ENCODE assay signal across 32 cellular contexts in genomic region chr11:76878014-76878413, GRCh38.
"Had no signal": no experiment of that assay in that cellular context is flagged by ENCODE, and none has a peak within 500 bp of the region (broad histone marks: within the 10 kb centered on the region; RNA-seq: fewer than 3 reads in every experiment).

No MANE protein-coding gene starts in this region.

- ATAC-seq: activated naive CD4-positive, alpha-beta T cell treated with anti-CD3 and anti-CD28 coated beads, Interleukin-2, amount 50 U/mL, for 72 hours; activated naive CD8-positive, alpha-beta T cell treated with anti-CD3 and anti-CD28 coated beads, Interleukin-2, amount 50 U/mL, for 24 hours; activated T-cell treated with anti-CD3 and anti-CD28 coated beads, Interleukin-2, amount 50 U/mL, for 4 hours; activated T-cell treated with anti-CD3 and anti-CD28 coated beads, Interleukin-2, amount 50 U/mL, for 72 hours; activated T-helper 17 cell treated with anti-CD3 and anti-CD28 coated beads, Interleukin-2, amount 50 U/mL, for 72 hours; body of pancreas had no signal

- DNase-seq: activated effector memory CD4-positive, alpha-beta T cell treated with anti-CD3 and anti-CD28 coated beads, Interleukin-2, amount 50 U/mL, for 16 hours; activated effector memory CD4-positive, alpha-beta T cell treated with Interleukin-2 at 50 U/mL for 16 hours; activated gamma-delta T cell; activated gamma-delta T cell treated with Interleukin-2 at 50 U/mL for 16 hours; activated naive CD4-positive, alpha-beta T cell; activated naive CD4-positive, alpha-beta T cell treated with anti-CD3 and anti-CD28 coated beads for 36 hours; activated naive CD4-positive, alpha-beta T cell treated with anti-CD3 and anti-CD28 coated beads, Interleukin-2, amount 10 ng/mL, durations not matched to agents 7 days and 5 days; activated naive CD4-positive, alpha-beta T cell treated with anti-CD3 and anti-CD28 coated beads, Interleukin-2, amount 50 U/mL, for 16 hours; activated naive CD4-positive, alpha-beta T cell treated with Interleukin-2 at 50 U/mL for 16 hours; activated naive CD8-positive, alpha-beta T cell treated with anti-CD3 and anti-CD28 coated beads for 36 hours; activated naive CD8-positive, alpha-beta T cell treated with anti-CD3 and anti-CD28 coated beads, Interleukin-2, amount 10 ng/mL, durations not matched to agents 7 days and 5 days; activated naive CD8-positive, alpha-beta T cell treated with anti-CD3 and anti-CD28 coated beads, Interleukin-2, amount 50 U/mL, for 24 hours; activated T-cell treated with anti-CD3 and anti-CD28 coated beads, Interleukin-2, amount 50 U/mL, for 24 hours; activated T-cell treated with anti-CD3 and anti-CD28 coated beads, Interleukin-2, amount 50 U/mL, for 4 hours; activated T-cell treated with anti-CD3 and anti-CD28 coated beads, Interleukin-2, amount 50 U/mL, for 48 hours; activated T-cell treated with anti-CD3 and anti-CD28 coated beads, Interleukin-2, amount 50 U/mL, for 72 hours; adrenal gland; amniotic stem cell; amygdala; anterior cingulate cortex; aorta; body of pancreas; brain microvascular endothelial cell; caudate nucleus; central memory CD4-positive, alpha-beta T cell; cerebellar nuclear complex had no signal

- H3K36me3 ChIP-seq: adrenal gland, ascending aorta, brain microvascular endothelial cell, breast epithelium, cardiac muscle cell had no signal

- FAIRE-seq: bronchial epithelial cell had no signal

- H3K27me3 ChIP-seq: adrenal gland, ascending aorta, body of pancreas, brain microvascular endothelial cell, breast epithelium, cardiac muscle cell had no signal

- H3K4me3 ChIP-seq: adrenal gland, ascending aorta, body of pancreas, breast epithelium, cardiac muscle cell had no signal

- H3K9me3 ChIP-seq: adrenal gland, ascending aorta, body of pancreas, breast epithelium had no signal

- H3K4me1 ChIP-seq: adrenal gland, ascending aorta, breast epithelium had no signal

- H3K27ac ChIP-seq: adrenal gland, ascending aorta, body of pancreas, brain microvascular endothelial cell, breast epithelium, cardiac muscle cell had no signal
